Comparison of ENCODE assay signal across 17 cellular contexts in the genomic region with DNA sequence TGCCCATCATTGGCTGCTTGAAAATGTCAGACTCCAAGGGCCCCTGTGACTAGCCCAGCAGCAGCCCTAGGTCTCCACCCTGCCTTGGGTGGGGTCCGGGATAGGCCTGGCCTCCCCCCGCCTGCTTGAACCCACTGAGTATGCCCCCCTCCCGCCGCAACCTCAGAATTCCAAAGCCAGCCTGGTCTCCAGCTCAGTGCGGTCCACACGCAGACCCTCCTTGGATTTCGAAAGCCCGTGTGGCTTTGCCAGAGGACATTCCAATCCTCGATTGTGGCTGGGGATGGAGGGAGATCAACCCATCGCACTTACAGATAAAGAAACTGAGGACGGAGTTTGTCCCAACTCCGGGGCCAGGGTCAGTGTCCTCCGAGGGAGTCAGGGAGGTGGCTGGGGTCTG. TPM values are rescaled to one million over a fixed set of nuclear protein-coding genes. Genes with fewer than 3 reads are reported as not detected.
A peak's percentile ranks its signal among the peaks of the same experiment; 100 is the strongest.
DNase-seq lines count a peak whose midpoint lies in the region; ATAC-seq and TF ChIP-seq lines count a peak whose summit lies in the region.
"Had no signal": no experiment of that assay in that cellular context is flagged by ENCODE, and none has a peak within 500 bp of the region (broad histone marks: within the 10 kb centered on the region; RNA-seq: fewer than 3 reads in every experiment).

No MANE protein-coding gene starts in this region.

- peak overlapping the region; percentile 71 for H3K27ac ChIP-seq in BLaER1
- no peak overlapping the region for H3K27ac ChIP-seq in heart right ventricle
- no peak overlapping the region for H3K27ac ChIP-seq in GM23248

- no peak for TF ChIP-seq CTCF in fibroblast of the aortic adventitia (IDR thresholded peaks at IDR 0.05; ENCODE audit: insufficient read depth, low read length)
- no peak for TF ChIP-seq CTCF in heart right ventricle (IDR thresholded peaks at IDR 0.05)

- H3K4me3 ChIP-seq in BLaER1 (no peak overlapping the region), NT2/D1 (ENCODE audit: insufficient read length, low read depth) (no peak overlapping the region), fibroblast of the aortic adventitia (ENCODE audit: low read depth, low read length) (no peak overlapping the region), skeletal muscle cell (ENCODE audit: low read depth, low read length) (no peak overlapping the region), heart right ventricle (no peak overlapping the region), GM23248 (no peak overlapping the region)
- H3K4me3 ChIP-seq: HAP-1, K562, SK-N-MC had no signal

- peaks cover 22% of the 10 kb centered on the region; the same call in 1 of the 2 replicates for H3K36me3 ChIP-seq in BLaER1
- H3K36me3 ChIP-seq in NT2/D1 (ENCODE audit: insufficient read depth, insufficient read length, low read length), result no peaks in the 10 kb centered on the region
- H3K36me3 ChIP-seq in heart right ventricle, result no peaks in the 10 kb centered on the region
- no peaks in the 10 kb centered on the region for H3K36me3 ChIP-seq in GM23248 (ENCODE audit: low read depth)
- H3K36me3 ChIP-seq: HAP-1 had no signal

- 41 to 45% methylated on average over 13 of the region's 13 CpGs for WGBS in heart right ventricle, 2 donors
- WGBS in GM23248 (ENCODE audit: low coverage in 1 of 2, low lambda C conversion rate in 2 of 2, missing lambda C conversion rate in 2 of 2), 2 experiments, result 26 to 41% methylated on average over 10 to 13 of the region's 13 CpGs

- H3K9ac ChIP-seq in BLaER1, result peak overlapping the region; percentile 21; the same call in 1 of the 2 replicates
- H3K9ac ChIP-seq in NT2/D1 (ENCODE audit: insufficient read length, low read depth), result peak overlapping the region; percentile 26
- H3K9ac ChIP-seq in GM23248, result no peak overlapping the region

- peak overlapping the region; percentile 77 for H3K4me2 ChIP-seq in BLaER1
- no peak overlapping the region for H3K4me2 ChIP-seq in GM23248 (ENCODE audit: unreplicated experiment)

- no peaks in the 10 kb centered on the region for H3K27me3 ChIP-seq in BLaER1
- H3K27me3 ChIP-seq in NT2/D1 (ENCODE audit: insufficient read depth, insufficient read length), result no peaks in the 10 kb centered on the region
- peaks cover 0 to 54% (median 26%) of the 10 kb centered on the region in 7 donors for H3K27me3 ChIP-seq in heart right ventricle
- H3K27me3 ChIP-seq in GM23248 (replicated peaks; ENCODE audit: insufficient read depth), result peaks cover 3% of the 10 kb centered on the region; the same call in 1 of the 2 replicates

- H3K4me1 ChIP-seq in BLaER1, result peaks cover 82% of the 10 kb centered on the region
- H3K4me1 ChIP-seq in NT2/D1 (ENCODE audit: insufficient read depth, insufficient read length), result peaks cover 41% of the 10 kb centered on the region
- H3K4me1 ChIP-seq in heart right ventricle, result peaks cover 0 to 19% (median 3%) of the 10 kb centered on the region in 9 donors
- H3K4me1 ChIP-seq in GM23248 (ENCODE audit: insufficient read depth), result 0 out of 2 replicates have a peak, but pooled peaks cover 5% of the 10 kb centered on the region
- H3K4me1 ChIP-seq: HAP-1 had no signal

- in situ Hi-C loops in GM23248 (cut with MboI), result no loop called here

- no peaks in the 10 kb centered on the region for H3K79me2 ChIP-seq in GM23248 (ENCODE audit: insufficient read depth)

- no peak for ATAC-seq in heart right ventricle
- ATAC-seq: Panc1, Right ventricle myocardium inferior had no signal

- intact Hi-C loops in heart right ventricle (cut with DNase I), result no loop called here

- peaks cover 32% of the 10 kb centered on the region for H4K20me1 ChIP-seq in BLaER1
- no peaks in the 10 kb centered on the region for H4K20me1 ChIP-seq in GM23248 (ENCODE audit: insufficient read depth)

- no peaks in the 10 kb centered on the region for H3K9me3 ChIP-seq in BLaER1
- H3K9me3 ChIP-seq in NT2/D1 (ENCODE audit: insufficient read depth, low read length), result no peaks in the 10 kb centered on the region
- H3K9me3 ChIP-seq in heart right ventricle, result no peaks in the 10 kb centered on the region
- H3K9me3 ChIP-seq in GM23248 (ENCODE audit: low read depth), result no peaks in the 10 kb centered on the region
- H3K9me3 ChIP-seq: HAP-1 had no signal

- DNase-seq in NT2/D1 (ENCODE audit: low read depth, low spot score) (no peak), fibroblast of the aortic adventitia (ENCODE audit: low read depth) (peak; percentile 62), skeletal muscle cell (ENCODE audit: low read depth) (peak; percentile 5), NCI-H2196 treated with DMSO at 0.1 percent for 48 hours (lab: John Stamatoyannopoulos, UW; ENCODE audit: unreplicated experiment) (no peak), heart right ventricle (no peak), GM23248 (no peak)
- DNase-seq: C1 segment of cervical spinal cord, NCI-H1105, NCI-H187 treated with DMSO at 0.1 percent for 48 hours, NCI-H82 had no signal

- no peaks in the 10 kb centered on the region for H3K9me2 ChIP-seq in GM23248 (ENCODE audit: insufficient read depth)

- no peaks in the 10 kb centered on the region; the same call in 1 of the 2 replicates for H3F3A ChIP-seq in GM23248 (ENCODE audit: insufficient read depth)

- no peak overlapping the region for H2AFZ ChIP-seq in GM23248

RNA-seq across cellular contexts. Expression of a gene that starts 6.4 kb away (rescaled TPM):
- not detected in 2 replicates for total RNA-seq in fibroblast of the aortic adventitia (ENCODE audit: low replicate concordance)
- total RNA-seq in heart right ventricle, result not detected
- polyA plus RNA-seq in heart right ventricle, result under 1 TPM in 1 of 2 donors, not detected in 1; 0.09 TPM
- not detected in 2 replicates for total RNA-seq in GM23248 (2014; rRNA removed; shearing (Covaris generic))
- not detected in 2 replicates for polyA plus RNA-seq in GM23248 (2016; fragmentation: Nextera tagmentation; extraction: Ambion mirVana)
- total RNA-seq: HT1080, Right ventricle myocardium inferior had no signal

RNA-seq across cellular contexts. Expression of a gene that starts 37.6 kb away (rescaled TPM):
- total RNA-seq in fibroblast of the aortic adventitia (ENCODE audit: low replicate concordance) (80.0 and 81.3 TPM in 2 replicates), heart right ventricle (10 to 100 TPM; 31.5 to 47.4 (median 36.7) TPM)
- polyA plus RNA-seq in heart right ventricle (10 to 100 TPM; 30.6 to 71.4 TPM), GM23248 (2016; fragmentation: Nextera tagmentation; extraction: Ambion mirVana) (97.2 and 102 TPM in 2 replicates)
- total RNA-seq in GM23248 (2014; rRNA removed; shearing (Covaris generic)), result 85.7 and 111 TPM in 2 replicates

RNA-seq across cellular contexts. Expression of a gene that starts 37.8 kb away (rescaled TPM):
- total RNA-seq in fibroblast of the aortic adventitia (ENCODE audit: low replicate concordance) (3.6 and 6.1 TPM in 2 replicates), heart right ventricle (1 to 10 TPM in 9 of 10 donors, under 1 TPM in 1; 0.76 to 4.6 (median 2.4) TPM)
- polyA plus RNA-seq in heart right ventricle (1 to 10 TPM; 4.1 TPM), GM23248 (2016; fragmentation: Nextera tagmentation; extraction: Ambion mirVana) (7.5 and 8.6 TPM in 2 replicates)
- total RNA-seq in GM23248 (2014; rRNA removed; shearing (Covaris generic)), result 1.8 and 2.7 TPM in 2 replicates

RNA-seq across cellular contexts. Expression of a gene that starts 44.3 kb away (rescaled TPM):
- total RNA-seq in fibroblast of the aortic adventitia (ENCODE audit: low replicate concordance), result 0.65 and 13.1 TPM in 2 replicates
- under 1 TPM in 1 of 10 donors, not detected in 9; 0.16 TPM for total RNA-seq in heart right ventricle
- under 1 TPM in 1 of 2 donors, not detected in 1; 0.33 TPM for polyA plus RNA-seq in heart right ventricle
- total RNA-seq in GM23248 (2014; rRNA removed; shearing (Covaris generic)), result 7.7 and 10.1 TPM in 2 replicates
- 4.7 and 5.3 TPM in 2 replicates for polyA plus RNA-seq in GM23248 (2016; fragmentation: Nextera tagmentation; extraction: Ambion mirVana)
- total RNA-seq: Right ventricle myocardium inferior had no signal

RNA-seq across cellular contexts. Expression of a gene that starts 59.4 kb away (rescaled TPM):
- total RNA-seq in fibroblast of the aortic adventitia (ENCODE audit: low replicate concordance) (3,215 and 3,366 TPM in 2 replicates), heart right ventricle (1,000 to 10,000 TPM in 4 of 10 donors, 100 to 1,000 TPM in 6; 786 to 1,426 (median 935) TPM)
- polyA plus RNA-seq in heart right ventricle (1,000 to 10,000 TPM; 3,221 to 7,398 TPM), GM23248 (2016; fragmentation: Nextera tagmentation; extraction: Ambion mirVana) (1,418 and 1,480 TPM in 2 replicates)
- 3,580 and 6,666 TPM in 2 replicates for total RNA-seq in GM23248 (2014; rRNA removed; shearing (Covaris generic))

Comparison
In these comparisons a context has a peak if more than half of its experiments do, and no peak if none do; other contexts are left out.
1. DNase-seq: peak in fibroblast of the aortic adventitia (single experiment) and skeletal muscle cell (single experiment); none in NT2/D1 (single experiment), NCI-H2196 treated with DMSO at 0.1 percent for 48 hours (single experiment), heart right ventricle (0 of 2) and GM23248 (single experiment).